Comparison of ENCODE assay signal across 1 cellular context in the genomic region with DNA sequence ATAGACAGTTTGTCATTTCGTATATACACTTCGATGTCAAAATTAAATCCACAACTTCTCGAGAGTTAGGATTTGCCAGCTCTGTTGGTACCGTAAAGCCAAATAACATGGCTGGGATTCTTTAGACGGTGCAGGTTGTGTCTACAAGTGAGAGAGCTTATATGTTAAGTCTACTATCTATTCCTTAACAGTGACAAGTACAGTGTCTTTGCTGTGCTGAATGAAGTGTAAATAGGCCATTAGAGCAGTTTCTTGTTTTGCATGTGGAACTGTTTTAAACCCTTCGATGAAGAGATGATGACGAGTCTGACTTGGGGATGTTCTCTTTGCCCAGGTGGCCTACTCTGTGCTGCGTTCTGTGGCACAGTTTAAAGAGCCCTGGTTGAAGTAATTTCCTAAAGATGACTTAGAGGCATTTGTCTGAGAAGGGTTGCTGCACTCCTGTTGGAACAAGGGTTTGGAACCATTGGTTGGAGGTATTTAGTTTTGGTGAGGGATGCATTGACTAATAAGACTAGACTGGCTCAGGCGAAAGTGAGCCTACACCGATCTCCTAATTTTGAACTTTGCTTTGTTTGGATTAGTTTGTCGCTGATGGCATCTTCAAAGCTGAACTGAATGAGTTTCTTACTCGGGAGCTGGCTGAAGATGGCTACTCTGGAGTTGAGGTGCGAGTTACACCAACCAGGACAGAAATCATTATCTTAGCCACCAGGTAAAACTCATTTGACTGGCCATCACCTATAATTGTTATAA.
TF ChIP-seq lines count a peak whose summit lies in the region.

No MANE protein-coding gene starts in this region.

TF ChIP-seq in GM23338, 12 proteins besides CTCF, POLR2A, EP300 and RAD21 (continued from another document):
- TF ChIP-seq, protein P1, sequence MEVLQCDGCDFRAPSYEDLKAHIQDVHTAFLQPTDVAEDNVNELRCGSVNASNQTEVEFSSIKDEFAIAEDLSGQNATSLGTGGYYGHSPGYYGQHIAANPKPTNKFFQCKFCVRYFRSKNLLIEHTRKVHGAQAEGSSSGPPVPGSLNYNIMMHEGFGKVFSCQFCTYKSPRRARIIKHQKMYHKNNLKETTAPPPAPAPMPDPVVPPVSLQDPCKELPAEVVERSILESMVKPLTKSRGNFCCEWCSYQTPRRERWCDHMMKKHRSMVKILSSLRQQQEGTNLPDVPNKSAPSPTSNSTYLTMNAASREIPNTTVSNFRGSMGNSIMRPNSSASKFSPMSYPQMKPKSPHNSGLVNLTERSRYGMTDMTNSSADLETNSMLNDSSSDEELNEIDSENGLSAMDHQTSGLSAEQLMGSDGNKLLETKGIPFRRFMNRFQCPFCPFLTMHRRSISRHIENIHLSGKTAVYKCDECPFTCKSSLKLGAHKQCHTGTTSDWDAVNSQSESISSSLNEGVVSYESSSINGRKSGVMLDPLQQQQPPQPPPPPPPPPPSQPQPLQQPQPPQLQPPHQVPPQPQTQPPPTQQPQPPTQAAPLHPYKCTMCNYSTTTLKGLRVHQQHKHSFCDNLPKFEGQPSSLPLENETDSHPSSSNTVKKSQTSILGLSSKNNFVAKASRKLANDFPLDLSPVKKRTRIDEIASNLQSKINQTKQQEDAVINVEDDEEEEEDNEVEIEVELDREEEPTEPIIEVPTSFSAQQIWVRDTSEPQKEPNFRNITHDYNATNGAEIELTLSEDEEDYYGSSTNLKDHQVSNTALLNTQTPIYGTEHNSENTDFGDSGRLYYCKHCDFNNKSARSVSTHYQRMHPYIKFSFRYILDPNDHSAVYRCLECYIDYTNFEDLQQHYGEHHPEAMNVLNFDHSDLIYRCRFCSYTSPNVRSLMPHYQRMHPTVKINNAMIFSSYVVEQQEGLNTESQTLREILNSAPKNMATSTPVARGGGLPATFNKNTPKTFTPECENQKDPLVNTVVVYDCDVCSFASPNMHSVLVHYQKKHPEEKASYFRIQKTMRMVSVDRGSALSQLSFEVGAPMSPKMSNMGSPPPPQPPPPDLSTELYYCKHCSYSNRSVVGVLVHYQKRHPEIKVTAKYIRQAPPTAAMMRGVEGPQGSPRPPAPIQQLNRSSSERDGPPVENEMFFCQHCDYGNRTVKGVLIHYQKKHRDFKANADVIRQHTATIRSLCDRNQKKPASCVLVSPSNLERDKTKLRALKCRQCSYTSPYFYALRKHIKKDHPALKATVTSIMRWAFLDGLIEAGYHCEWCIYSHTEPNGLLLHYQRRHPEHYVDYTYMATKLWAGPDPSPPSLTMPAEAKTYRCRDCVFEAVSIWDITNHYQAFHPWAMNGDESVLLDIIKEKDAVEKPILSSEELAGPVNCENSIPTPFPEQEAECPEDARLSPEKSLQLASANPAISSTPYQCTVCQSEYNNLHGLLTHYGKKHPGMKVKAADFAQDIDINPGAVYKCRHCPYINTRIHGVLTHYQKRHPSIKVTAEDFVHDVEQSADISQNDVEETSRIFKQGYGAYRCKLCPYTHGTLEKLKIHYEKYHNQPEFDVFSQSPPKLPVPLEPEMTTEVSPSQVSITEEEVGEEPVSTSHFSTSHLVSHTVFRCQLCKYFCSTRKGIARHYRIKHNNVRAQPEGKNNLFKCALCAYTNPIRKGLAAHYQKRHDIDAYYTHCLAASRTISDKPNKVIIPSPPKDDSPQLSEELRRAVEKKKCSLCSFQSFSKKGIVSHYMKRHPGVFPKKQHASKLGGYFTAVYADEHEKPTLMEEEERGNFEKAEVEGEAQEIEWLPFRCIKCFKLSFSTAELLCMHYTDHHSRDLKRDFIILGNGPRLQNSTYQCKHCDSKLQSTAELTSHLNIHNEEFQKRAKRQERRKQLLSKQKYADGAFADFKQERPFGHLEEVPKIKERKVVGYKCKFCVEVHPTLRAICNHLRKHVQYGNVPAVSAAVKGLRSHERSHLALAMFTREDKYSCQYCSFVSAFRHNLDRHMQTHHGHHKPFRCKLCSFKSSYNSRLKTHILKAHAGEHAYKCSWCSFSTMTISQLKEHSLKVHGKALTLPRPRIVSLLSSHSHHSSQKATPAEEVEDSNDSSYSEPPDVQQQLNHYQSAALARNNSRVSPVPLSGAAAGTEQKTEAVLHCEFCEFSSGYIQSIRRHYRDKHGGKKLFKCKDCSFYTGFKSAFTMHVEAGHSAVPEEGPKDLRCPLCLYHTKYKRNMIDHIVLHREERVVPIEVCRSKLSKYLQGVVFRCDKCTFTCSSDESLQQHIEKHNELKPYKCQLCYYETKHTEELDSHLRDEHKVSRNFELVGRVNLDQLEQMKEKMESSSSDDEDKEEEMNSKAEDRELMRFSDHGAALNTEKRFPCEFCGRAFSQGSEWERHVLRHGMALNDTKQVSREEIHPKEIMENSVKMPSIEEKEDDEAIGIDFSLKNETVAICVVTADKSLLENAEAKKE (CRISPR knock-in tag; IDR thresholded peaks at IDR 0.05) = no peak
- TF ChIP-seq POLR2AphosphoS5 (IDR thresholded peaks at IDR 0.05; ENCODE audit: low read depth) = no peak
- TF ChIP-seq ZNF331 (CRISPR knock-in tag; IDR thresholded peaks at IDR 0.05; ENCODE audit: low read depth) = no peak
- TF ChIP-seq, protein P2, sequence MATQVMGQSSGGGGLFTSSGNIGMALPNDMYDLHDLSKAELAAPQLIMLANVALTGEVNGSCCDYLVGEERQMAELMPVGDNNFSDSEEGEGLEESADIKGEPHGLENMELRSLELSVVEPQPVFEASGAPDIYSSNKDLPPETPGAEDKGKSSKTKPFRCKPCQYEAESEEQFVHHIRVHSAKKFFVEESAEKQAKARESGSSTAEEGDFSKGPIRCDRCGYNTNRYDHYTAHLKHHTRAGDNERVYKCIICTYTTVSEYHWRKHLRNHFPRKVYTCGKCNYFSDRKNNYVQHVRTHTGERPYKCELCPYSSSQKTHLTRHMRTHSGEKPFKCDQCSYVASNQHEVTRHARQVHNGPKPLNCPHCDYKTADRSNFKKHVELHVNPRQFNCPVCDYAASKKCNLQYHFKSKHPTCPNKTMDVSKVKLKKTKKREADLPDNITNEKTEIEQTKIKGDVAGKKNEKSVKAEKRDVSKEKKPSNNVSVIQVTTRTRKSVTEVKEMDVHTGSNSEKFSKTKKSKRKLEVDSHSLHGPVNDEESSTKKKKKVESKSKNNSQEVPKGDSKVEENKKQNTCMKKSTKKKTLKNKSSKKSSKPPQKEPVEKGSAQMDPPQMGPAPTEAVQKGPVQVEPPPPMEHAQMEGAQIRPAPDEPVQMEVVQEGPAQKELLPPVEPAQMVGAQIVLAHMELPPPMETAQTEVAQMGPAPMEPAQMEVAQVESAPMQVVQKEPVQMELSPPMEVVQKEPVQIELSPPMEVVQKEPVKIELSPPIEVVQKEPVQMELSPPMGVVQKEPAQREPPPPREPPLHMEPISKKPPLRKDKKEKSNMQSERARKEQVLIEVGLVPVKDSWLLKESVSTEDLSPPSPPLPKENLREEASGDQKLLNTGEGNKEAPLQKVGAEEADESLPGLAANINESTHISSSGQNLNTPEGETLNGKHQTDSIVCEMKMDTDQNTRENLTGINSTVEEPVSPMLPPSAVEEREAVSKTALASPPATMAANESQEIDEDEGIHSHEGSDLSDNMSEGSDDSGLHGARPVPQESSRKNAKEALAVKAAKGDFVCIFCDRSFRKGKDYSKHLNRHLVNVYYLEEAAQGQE (IDR thresholded peaks at IDR 0.05; ENCODE audit: unreplicated experiment) = no peak
- TF ChIP-seq, protein P3, sequence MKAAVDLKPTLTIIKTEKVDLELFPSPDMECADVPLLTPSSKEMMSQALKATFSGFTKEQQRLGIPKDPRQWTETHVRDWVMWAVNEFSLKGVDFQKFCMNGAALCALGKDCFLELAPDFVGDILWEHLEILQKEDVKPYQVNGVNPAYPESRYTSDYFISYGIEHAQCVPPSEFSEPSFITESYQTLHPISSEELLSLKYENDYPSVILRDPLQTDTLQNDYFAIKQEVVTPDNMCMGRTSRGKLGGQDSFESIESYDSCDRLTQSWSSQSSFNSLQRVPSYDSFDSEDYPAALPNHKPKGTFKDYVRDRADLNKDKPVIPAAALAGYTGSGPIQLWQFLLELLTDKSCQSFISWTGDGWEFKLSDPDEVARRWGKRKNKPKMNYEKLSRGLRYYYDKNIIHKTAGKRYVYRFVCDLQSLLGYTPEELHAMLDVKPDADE (IDR thresholded peaks at IDR 0.05) = no peak
- TF ChIP-seq STAT1 (IDR thresholded peaks at IDR 0.05; ENCODE audit: unreplicated experiment) = no peak
TF ChIP-seq in GM23338: peak in this region for 0.
